In the genomic region with DNA sequence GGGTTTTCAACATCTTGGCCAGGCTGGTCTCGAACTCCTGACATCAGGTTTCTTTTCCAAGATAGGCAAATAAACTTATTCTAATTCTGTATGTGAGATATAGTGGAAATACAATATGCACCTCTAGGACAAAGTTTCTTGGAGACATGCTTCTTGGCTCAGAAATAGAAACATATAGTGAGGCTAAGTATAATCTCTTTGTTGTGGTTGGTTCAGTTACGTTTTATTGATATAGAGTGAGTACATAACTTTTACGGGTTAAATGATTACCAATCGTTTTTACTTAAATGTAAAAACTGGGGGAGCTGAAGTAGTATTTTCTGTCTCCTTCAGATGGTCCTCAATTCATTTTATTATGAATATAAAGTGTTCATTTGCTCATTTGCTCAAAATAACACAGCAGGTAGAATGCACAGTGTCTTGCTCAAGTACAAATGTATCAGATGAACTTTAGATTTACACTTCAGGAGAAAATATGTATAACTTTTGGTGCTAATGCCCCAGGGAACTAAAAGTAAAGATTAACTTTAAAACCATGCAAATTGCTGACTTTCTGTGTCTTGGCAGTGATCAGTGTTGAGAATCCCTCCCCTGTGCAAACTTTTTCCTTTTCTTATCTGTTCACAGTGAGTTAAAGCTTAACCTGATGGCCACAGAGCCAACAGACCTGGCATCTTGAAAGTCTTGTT, we compare ENCODE assay signal across 9 cellular contexts.
A peak's percentile ranks its signal among the peaks of the same experiment; 100 is the strongest.
DNase-seq lines count a peak whose midpoint lies in the region; ATAC-seq and TF ChIP-seq lines count a peak whose summit lies in the region.
"Had no signal": no experiment of that assay in that cellular context is flagged by ENCODE, and none has a peak within 500 bp of the region (broad histone marks: within the 10 kb centered on the region; RNA-seq: fewer than 3 reads in every experiment).

No MANE protein-coding gene starts in this region.

- ATAC-seq in HG03460 (IDR thresholded peaks at IDR 0.05; ENCODE audit: unreplicated experiment): peak; percentile 83
- no peak for ATAC-seq in activated CD4-positive, CD25-positive, alpha-beta regulatory T cell treated with anti-CD3 and anti-CD28 coated beads, Interleukin-2, amount 50 U/mL, for 24 hours

- DNase-seq in left ventricle myocardium inferior (no peak), cardiac septum (ENCODE audit: low spot score) (no peak), glomerular visceral epithelial cell (ENCODE audit: extremely low spot score) (peak; percentile 56), cerebellar cortex (ENCODE audit: low spot score) (no peak), NCI-H446 treated with DMSO at 0.1 percent for 48 hours (lab: John Stamatoyannopoulos, UW) (no peak), Ammon's horn (ENCODE audit: low spot score) (no peak)
- DNase-seq: CD8-positive, alpha-beta memory T cell had no signal

- peaks cover 99% of the 10 kb centered on the region for H3K4me1 ChIP-seq in left ventricle myocardium inferior

- no peaks in the 10 kb centered on the region for H3K36me3 ChIP-seq in left ventricle myocardium inferior

- no peaks in the 10 kb centered on the region for H3K27me3 ChIP-seq in left ventricle myocardium inferior (ENCODE audit: low read depth)

- intact Hi-C loops in left ventricle myocardium inferior (cut with micrococcal nuclease): no loop called here
- intact Hi-C loops in cardiac septum (cut with DNase I): no loop called here

- no peak for TF ChIP-seq CTCF in left ventricle myocardium inferior (IDR thresholded peaks at IDR 0.05; ENCODE audit: borderline replicate concordance)

- H3K9me3 ChIP-seq in left ventricle myocardium inferior (replicated peaks): no peaks in the 10 kb centered on the region

- no peak overlapping the region for H3K4me3 ChIP-seq in left ventricle myocardium inferior

- H3K27ac ChIP-seq in left ventricle myocardium inferior (replicated peaks): peak overlapping the region; percentile 99
